ENCODE assay signal across 1 cellular context in genomic region chr6:43021270-43022047, GRCh38.
TF ChIP-seq lines count a peak whose summit lies in the region.

RRP36 (plus strand) TSS chr6:43021623; CDS start chr6:43021655, 32 bp downstream.

TF ChIP-seq in HepG2, 621 proteins besides CTCF, POLR2A, EP300 and RAD21 (continued from another document and continues in another):
- TF ChIP-seq ZHX1 (CRISPR knock-in tag; IDR thresholded peaks at IDR 0.05; ENCODE audit: low read depth) (peak; percentile 81; the same call in 1 of the 2 replicates), KDM1A (CRISPR knock-in tag; IDR thresholded peaks at IDR 0.05) (no peak), ZNF326 (CRISPR knock-in tag; IDR thresholded peaks at IDR 0.05; ENCODE audit: borderline replicate concordance) (0 out of 2 replicates have a peak, but pooled peaks have one; percentile 54), SSRP1 (CRISPR knock-in tag; IDR thresholded peaks at IDR 0.05) (no peak), ZNF296 (CRISPR knock-in tag; conservative IDR thresholded peaks at IDR 0.05) (no peak), NR1H2 (CRISPR knock-in tag; IDR thresholded peaks at IDR 0.05; ENCODE audit: borderline replicate concordance, low read depth) (no peak), ZNF547 (CRISPR knock-in tag; IDR thresholded peaks at IDR 0.05) (peak; percentile 75; the same call in 1 of the 2 replicates), PBX3 (CRISPR knock-in tag; IDR thresholded peaks at IDR 0.05; ENCODE audit: borderline replicate concordance) (no peak), HNRNPLL (IDR thresholded peaks at IDR 0.05; ENCODE audit: low read depth, low read length, poor library complexity, severe bottlenecking) (peak; percentile 73), ZNF781 (CRISPR knock-in tag; IDR thresholded peaks at IDR 0.05; ENCODE audit: borderline replicate concordance, not compliant biosample characterization) (no peak), ZNF281 (CRISPR knock-in tag; IDR thresholded peaks at IDR 0.05; ENCODE audit: borderline replicate concordance) (0 out of 2 replicates have a peak, but pooled peaks have one; percentile 29), MXD4 (CRISPR knock-in tag; IDR thresholded peaks at IDR 0.05) (peak; percentile 62; the same call in 1 of the 2 replicates), ZNF460 (CRISPR knock-in tag; IDR thresholded peaks at IDR 0.05; ENCODE audit: borderline replicate concordance) (no peak), DBP (CRISPR knock-in tag; IDR thresholded peaks at IDR 0.05; ENCODE audit: not compliant biosample characterization) (peak; percentile 74), GATAD1 (CRISPR knock-in tag; IDR thresholded peaks at IDR 0.05) (peak; percentile 89), HMGXB4 (CRISPR knock-in tag; IDR thresholded peaks at IDR 0.05; ENCODE audit: borderline replicate concordance in 1 of 2, low read depth in 1 of 2) (peak in 1 of 2 experiments; percentile 67; a peak in 2 of 4 replicates), PAF1 (CRISPR knock-in tag; IDR thresholded peaks at IDR 0.05) (no peak; the same call in 1 of the 2 replicates), ATF7 (IDR thresholded peaks at IDR 0.05) (no peak), ATF7 (CRISPR knock-in tag; IDR thresholded peaks at IDR 0.05) (no peak), RORA (CRISPR knock-in tag; IDR thresholded peaks at IDR 0.05) (no peak), AHR (CRISPR knock-in tag; IDR thresholded peaks at IDR 0.05) (peak; percentile 63; the same call in 1 of the 2 replicates), TCF7 (IDR thresholded peaks at IDR 0.05; ENCODE audit: low read depth) (no peak), MIER2 (CRISPR knock-in tag; IDR thresholded peaks at IDR 0.05) (no peak; the same call in 1 of the 2 replicates), HDAC1 (CRISPR knock-in tag; IDR thresholded peaks at IDR 0.05) (peak; percentile 76), SYNCRIP (IDR thresholded peaks at IDR 0.05; ENCODE audit: insufficient read depth, low read depth, low read length) (no peak), HNRNPK (IDR thresholded peaks at IDR 0.05; ENCODE audit: low read depth, low read length, poor library complexity, severe bottlenecking) (no peak), ZFP36L2 (CRISPR knock-in tag; IDR thresholded peaks at IDR 0.05) (no peak), JUN (CRISPR knock-in tag; IDR thresholded peaks at IDR 0.05) (no peak), ZNF605 (CRISPR knock-in tag; IDR thresholded peaks at IDR 0.05) (0 out of 2 replicates have a peak, but pooled peaks have one; percentile 60), RARA (CRISPR knock-in tag; IDR thresholded peaks at IDR 0.05) (no peak), FOSL1 (CRISPR knock-in tag; IDR thresholded peaks at IDR 0.05; ENCODE audit: borderline replicate concordance) (no peak; the same call in 1 of the 2 replicates), SMC3 (IDR thresholded peaks at IDR 0.05; ENCODE audit: low read length) (no peak), ZGPAT (CRISPR knock-in tag; IDR thresholded peaks at IDR 0.05) (peak; percentile 80), TSC22D2 (CRISPR knock-in tag; IDR thresholded peaks at IDR 0.05; ENCODE audit: borderline replicate concordance) (peak; percentile 68; the same call in 1 of the 2 replicates), ZNF761 (CRISPR knock-in tag; conservative IDR thresholded peaks at IDR 0.05) (no peak), NR2F1 (CRISPR knock-in tag; IDR thresholded peaks at IDR 0.05) (no peak), NKX3-1 (CRISPR knock-in tag; IDR thresholded peaks at IDR 0.05) (peak; percentile 75; the same call in 1 of the 2 replicates), HNF1B (CRISPR knock-in tag; IDR thresholded peaks at IDR 0.05) (peak; percentile 74), ZNF749 (CRISPR knock-in tag; IDR thresholded peaks at IDR 0.05; ENCODE audit: borderline replicate concordance) (no peak), ZFP36L1 (CRISPR knock-in tag; IDR thresholded peaks at IDR 0.05) (0 out of 2 replicates have a peak, but pooled peaks have one; percentile 51), EED (CRISPR knock-in tag; IDR thresholded peaks at IDR 0.05) (no peak), HHEX (CRISPR knock-in tag; IDR thresholded peaks at IDR 0.05) (no peak), XRCC5 (optimal IDR thresholded peaks at IDR 0.05; ENCODE audit: low read length) (peak; percentile 52), ZBTB38 (CRISPR knock-in tag; IDR thresholded peaks at IDR 0.05) (peak; percentile 60), AGO2 (optimal IDR thresholded peaks at IDR 0.05; ENCODE audit: low read depth, low read length) (peak; percentile 95), CEBPB (IDR thresholded peaks at IDR 0.05; ENCODE audit: borderline replicate concordance, low read depth, low read length) (no peak; the same call in 1 of the 2 replicates), ATF2 (CRISPR knock-in tag; IDR thresholded peaks at IDR 0.05) (peak; percentile 74), KLF6 (CRISPR knock-in tag; IDR thresholded peaks at IDR 0.05) (0 out of 2 replicates have a peak, but pooled peaks have one; percentile 63), MNT (IDR thresholded peaks at IDR 0.05) (no peak), ZNF644 (CRISPR knock-in tag; IDR thresholded peaks at IDR 0.05; ENCODE audit: low read depth) (peak; percentile 78; the same call in 1 of the 2 replicates), MZF1 (CRISPR knock-in tag; IDR thresholded peaks at IDR 0.05; ENCODE audit: borderline replicate concordance) (no peak), HES4 (CRISPR knock-in tag; IDR thresholded peaks at IDR 0.05; ENCODE audit: borderline replicate concordance) (no peak), ZNF678 (CRISPR knock-in tag; IDR thresholded peaks at IDR 0.05) (peak; percentile 54; the same call in 1 of the 2 replicates), ELF1 (CRISPR knock-in tag; IDR thresholded peaks at IDR 0.05) (peak; percentile 73), ZNF30 (CRISPR knock-in tag; IDR thresholded peaks at IDR 0.05) (no peak), ZMYM2 (CRISPR knock-in tag; IDR thresholded peaks at IDR 0.05) (no peak; the same call in 1 of the 2 replicates), ZFP36 (IDR thresholded peaks at IDR 0.05; ENCODE audit: borderline replicate concordance, low read depth, low read length, partially characterized antibody) (no peak), ZNF382 (CRISPR knock-in tag; IDR thresholded peaks at IDR 0.05; ENCODE audit: borderline replicate concordance) (no peak)
